In genomic region chr1:6197746-6198427, GRCh38 we compare ENCODE assay signal across 8 cellular contexts. TPM values are rescaled to one million over a fixed set of nuclear protein-coding genes. Genes with fewer than 3 reads are reported as not detected.
DNase-seq lines count a peak whose midpoint lies in the region; ATAC-seq, FAIRE-seq and TF ChIP-seq lines count a peak whose summit lies in the region.

No MANE protein-coding gene starts in this region.

- intact Hi-C loops in activated CD4-positive, alpha-beta T cell treated with anti-CD3 and anti-CD28 coated beads for 36 hours (cut with DNase I, micrococcal nuclease): loop anchor here (2.0 to 5.0 kb wide), 2 partner anchors 171 to 405 kb away; partner anchors contain the start of gene KLHL21 (in 1 of the 2)
- intact Hi-C loops in stomach (cut with DNase I; ENCODE audit: low total_unique reads): no loop called here

- CTCF ChIA-PET in activated CD4-positive, alpha-beta T cell treated with anti-CD3 and anti-CD28 coated beads for 36 hours (lab: Charles Lee): interaction anchor here (0.7 to 1.6 kb wide), 3 partner anchors 8 to 357 kb away, joined by 3 read pairs; partner anchors contain the start of gene TAS1R1
- CTCF ChIA-PET in activated CD4-positive, alpha-beta memory T cell treated with anti-CD3 and anti-CD28 coated beads, Interleukin-2, amount 10 ng/mL, durations not matched to agents 7 days and 5 days (lab: Charles Lee): interaction anchor here (1.1 to 1.8 kb wide), 7 partner anchors 8 to 47 kb away, joined by 3 to 9 read pairs (median 4); no protein-coding TSS in a partner anchor

- H3K4me1 ChIP-seq in iPS-15b (ENCODE audit: control insufficient read depth, insufficient read depth, low read length) (peaks cover 12% of the 10 kb centered on the region), stomach (peaks cover 23 to 56% (median 36%) of the 10 kb centered on the region in 4 donors)

- H3K36me3 Mint-ChIP-seq in activated CD4-positive, alpha-beta T cell treated with anti-CD3 and anti-CD28 coated beads for 36 hours (ENCODE audit: low read depth): peaks cover 46% of the 10 kb centered on the region
- peaks cover 40% of the 10 kb centered on the region for H3K36me3 Mint-ChIP-seq in activated CD4-positive, alpha-beta memory T cell treated with anti-CD3 and anti-CD28 coated beads, Interleukin-2, amount 10 ng/mL, durations not matched to agents 7 days and 5 days (ENCODE audit: low read depth)

- POLR2A ChIA-PET in activated CD4-positive, alpha-beta T cell treated with anti-CD3 and anti-CD28 coated beads for 36 hours (lab: Charles Lee): interaction anchor here (0.6 to 1.6 kb wide), 4 partner anchors 13 to 283 kb away, joined by 3 to 4 read pairs (median 3); no protein-coding TSS in a partner anchor
- POLR2A ChIA-PET in activated CD4-positive, alpha-beta memory T cell treated with anti-CD3 and anti-CD28 coated beads, Interleukin-2, amount 10 ng/mL, durations not matched to agents 7 days and 5 days (lab: Charles Lee): interaction anchor here (0.8 to 2.4 kb wide), 9 partner anchors 7 to 205 kb away, joined by 3 to 7 read pairs (median 4); partner anchors contain the start of genes ICMT, NPHP4 and RNF207

- TF ChIP-seq EP300 in stomach (IDR thresholded peaks at IDR 0.05): no peak

- H3K9me3 ChIP-seq in iPS-15b (ENCODE audit: control insufficient read depth, insufficient read depth, low read length) (no peaks in the 10 kb centered on the region), stomach (no peaks in the 10 kb centered on the region)

- H3K27ac ChIP-seq in stomach: no peak overlapping the region

- peak overlapping the region; percentile 99 for H3K4me3 Mint-ChIP-seq in activated CD4-positive, alpha-beta T cell treated with anti-CD3 and anti-CD28 coated beads for 36 hours
- H3K4me3 Mint-ChIP-seq in activated CD4-positive, alpha-beta memory T cell treated with anti-CD3 and anti-CD28 coated beads, Interleukin-2, amount 10 ng/mL, durations not matched to agents 7 days and 5 days: peak overlapping the region; percentile 81

- peak overlapping the region; percentile 97 for H3K4me3 ChIP-seq in iPS-15b (ENCODE audit: low read depth, low read length)
- peak overlapping the region; percentile 87 to 100 (median 98) for H3K4me3 ChIP-seq in stomach

- H3K27ac Mint-ChIP-seq in activated CD4-positive, alpha-beta T cell treated with anti-CD3 and anti-CD28 coated beads for 36 hours: peak overlapping the region; percentile 96
- peak overlapping the region; percentile 37 for H3K27ac Mint-ChIP-seq in activated CD4-positive, alpha-beta memory T cell treated with anti-CD3 and anti-CD28 coated beads, Interleukin-2, amount 10 ng/mL, durations not matched to agents 7 days and 5 days

- H3K9me3 Mint-ChIP-seq in activated CD4-positive, alpha-beta T cell treated with anti-CD3 and anti-CD28 coated beads for 36 hours (ENCODE audit: low read depth): no peaks in the 10 kb centered on the region
- H3K9me3 Mint-ChIP-seq in activated CD4-positive, alpha-beta memory T cell treated with anti-CD3 and anti-CD28 coated beads, Interleukin-2, amount 10 ng/mL, durations not matched to agents 7 days and 5 days: no peaks in the 10 kb centered on the region

- FAIRE-seq in D721Med (lab: Jason Lieb, UNC): no peak

- TF ChIP-seq CTCF in stomach (IDR thresholded peaks at IDR 0.05): no peak
- no peak for TF ChIP-seq CTCF in D721Med (IDR thresholded peaks at IDR 0.05; ENCODE audit: insufficient read depth, missing control alignments)

- 44% methylated on average over 6 of the region's 6 CpGs for WGBS in stomach, 5 donors

- H3K36me3 ChIP-seq in iPS-15b (ENCODE audit: control insufficient read depth, insufficient read depth, low read length): peaks cover 26% of the 10 kb centered on the region
- H3K36me3 ChIP-seq in stomach: peaks cover 36 to 45% (median 43%) of the 10 kb centered on the region in 4 donors

- peaks cover 41% of the 10 kb centered on the region for H3K4me1 Mint-ChIP-seq in activated CD4-positive, alpha-beta T cell treated with anti-CD3 and anti-CD28 coated beads for 36 hours
- peaks cover 45% of the 10 kb centered on the region for H3K4me1 Mint-ChIP-seq in activated CD4-positive, alpha-beta memory T cell treated with anti-CD3 and anti-CD28 coated beads, Interleukin-2, amount 10 ng/mL, durations not matched to agents 7 days and 5 days

- no peaks in the 10 kb centered on the region for H3K27me3 ChIP-seq in iPS-15b (ENCODE audit: control insufficient read depth, insufficient read depth, low read length)
- no peaks in the 10 kb centered on the region for H3K27me3 ChIP-seq in stomach

- no peak for TF ChIP-seq POLR2A in stomach (IDR thresholded peaks at IDR 0.05)

- H3K9ac ChIP-seq in iPS-15b (ENCODE audit: low read depth, low read length): peak overlapping the region; percentile 94

- DNase-seq in activated CD4-positive, alpha-beta T cell treated with anti-CD3 and anti-CD28 coated beads for 36 hours: no peak
- DNase-seq in activated CD4-positive, alpha-beta T cell treated with anti-CD3 and anti-CD28 coated beads for 1 hour: no peak
- no peak for DNase-seq in activated CD4-positive, alpha-beta memory T cell treated with anti-CD3 and anti-CD28 coated beads, Interleukin-2, amount 10 ng/mL, durations not matched to agents 7 days and 5 days
- DNase-seq in stomach (no peak), islet precursor cell (no peak), NCI-H1417 treated with DMSO at 0.1 percent for 48 hours (lab: John Stamatoyannopoulos, UW) (no peak), D721Med (ENCODE audit: insufficient read length, low spot score) (no peak)

- H3K27me3 Mint-ChIP-seq in activated CD4-positive, alpha-beta T cell treated with anti-CD3 and anti-CD28 coated beads for 36 hours: no peaks in the 10 kb centered on the region
- no peaks in the 10 kb centered on the region for H3K27me3 Mint-ChIP-seq in activated CD4-positive, alpha-beta memory T cell treated with anti-CD3 and anti-CD28 coated beads, Interleukin-2, amount 10 ng/mL, durations not matched to agents 7 days and 5 days

- ATAC-seq in activated CD4-positive, alpha-beta T cell treated with anti-CD3 and anti-CD28 coated beads for 36 hours: no peak

RNA-seq across cellular contexts. Expression of gene RPL22, which starts 1.5 kb away (rescaled TPM):
- total RNA-seq in activated CD4-positive, alpha-beta T cell treated with anti-CD3 and anti-CD28 coated beads for 36 hours: 100 to 1,000 TPM; 392 to 475 TPM
- total RNA-seq in activated CD4-positive, alpha-beta memory T cell treated with anti-CD3 and anti-CD28 coated beads, Interleukin-2, amount 10 ng/mL, durations not matched to agents 7 days and 5 days: 100 to 1,000 TPM; 258 to 298 TPM
- 100 to 1,000 TPM; 103 to 301 (median 166) TPM for total RNA-seq in stomach
- 100 to 1,000 TPM; 343 to 718 (median 413) TPM for polyA plus RNA-seq in stomach

RNA-seq across cellular contexts. Expression of gene RNF207, which starts 8.0 kb away (rescaled TPM):
- total RNA-seq in activated CD4-positive, alpha-beta T cell treated with anti-CD3 and anti-CD28 coated beads for 36 hours: 10 to 100 TPM; 13.5 to 15.2 TPM
- total RNA-seq in activated CD4-positive, alpha-beta memory T cell treated with anti-CD3 and anti-CD28 coated beads, Interleukin-2, amount 10 ng/mL, durations not matched to agents 7 days and 5 days: 10 to 100 TPM; 12.4 to 16.4 TPM
- total RNA-seq in stomach: 100 to 1,000 TPM in 1 of 5 donors, 10 to 100 TPM in 4; 11.9 to 112 (median 69.4) TPM
- polyA plus RNA-seq in stomach: 10 to 100 TPM in 1 of 3 donors, 1 to 10 TPM in 2; 1.5 to 17.5 (median 3.9) TPM

RNA-seq across cellular contexts. Expression of gene CHD5, which starts 17.8 kb away (rescaled TPM):
- under 1 TPM; 0.25 to 0.76 TPM for total RNA-seq in activated CD4-positive, alpha-beta T cell treated with anti-CD3 and anti-CD28 coated beads for 36 hours
- under 1 TPM; 0.10 to 0.18 TPM for total RNA-seq in activated CD4-positive, alpha-beta memory T cell treated with anti-CD3 and anti-CD28 coated beads, Interleukin-2, amount 10 ng/mL, durations not matched to agents 7 days and 5 days
- under 1 TPM in 4 of 5 donors, not detected in 1; 0.29 to 0.92 (median 0.37) TPM for total RNA-seq in stomach
- polyA plus RNA-seq in stomach: under 1 TPM; 0.06 to 0.83 (median 0.15) TPM

RNA-seq across cellular contexts. Expression of gene ICMT, which starts 37.9 kb away (rescaled TPM):
- 10 to 100 TPM; 31.9 to 35.4 TPM for total RNA-seq in activated CD4-positive, alpha-beta T cell treated with anti-CD3 and anti-CD28 coated beads for 36 hours
- total RNA-seq in activated CD4-positive, alpha-beta memory T cell treated with anti-CD3 and anti-CD28 coated beads, Interleukin-2, amount 10 ng/mL, durations not matched to agents 7 days and 5 days: 10 to 100 TPM; 49.8 to 49.9 TPM
- 10 to 100 TPM; 16.3 to 67.9 (median 35.2) TPM for total RNA-seq in stomach
- polyA plus RNA-seq in stomach: 10 to 100 TPM in 2 of 3 donors, 1 to 10 TPM in 1; 9.9 to 15.9 (median 14.6) TPM

RNA-seq across cellular contexts. Expression of gene HES3, which starts 46.1 kb away (rescaled TPM):
- total RNA-seq in activated CD4-positive, alpha-beta T cell treated with anti-CD3 and anti-CD28 coated beads for 36 hours: not detected
- not detected for total RNA-seq in activated CD4-positive, alpha-beta memory T cell treated with anti-CD3 and anti-CD28 coated beads, Interleukin-2, amount 10 ng/mL, durations not matched to agents 7 days and 5 days
- not detected for total RNA-seq in stomach
- polyA plus RNA-seq in stomach: not detected
